In genomic region chr14:54135804-54136280, GRCh38 we compare ENCODE assay signal across 1 cellular context.
TF ChIP-seq lines count a peak whose summit lies in the region.

No MANE protein-coding gene starts in this region.

TF ChIP-seq in HepG2, 621 proteins besides CTCF, POLR2A, EP300 and RAD21 (continued from another document and continues in another):
- no peak for TF ChIP-seq ZBED4 (CRISPR knock-in tag; IDR thresholded peaks at IDR 0.05; ENCODE audit: borderline replicate concordance)
- TF ChIP-seq IRF2 (CRISPR knock-in tag; IDR thresholded peaks at IDR 0.05), result peak; percentile 73
- TF ChIP-seq ZNF460 (CRISPR knock-in tag; IDR thresholded peaks at IDR 0.05; ENCODE audit: borderline replicate concordance), result no peak
- TF ChIP-seq AHR (CRISPR knock-in tag; IDR thresholded peaks at IDR 0.05), result no peak
- no peak for TF ChIP-seq HNRNPUL1 (IDR thresholded peaks at IDR 0.05; ENCODE audit: low read depth, low read length)
- TF ChIP-seq THAP9 (CRISPR knock-in tag; IDR thresholded peaks at IDR 0.05; ENCODE audit: borderline replicate concordance), result no peak
- TF ChIP-seq ZBTB34 (CRISPR knock-in tag; IDR thresholded peaks at IDR 0.05), result peak; percentile 63; the same call in 1 of the 2 replicates
- TF ChIP-seq ZNF558 (CRISPR knock-in tag; IDR thresholded peaks at IDR 0.05; ENCODE audit: borderline replicate concordance), result no peak; the same call in 1 of the 2 replicates
- no peak for TF ChIP-seq MXI1 (IDR thresholded peaks at IDR 0.05; ENCODE audit: borderline replicate concordance, low read depth, low read length)
- no peak for TF ChIP-seq ATAD3A (CRISPR knock-in tag; IDR thresholded peaks at IDR 0.05)
- TF ChIP-seq NFE2L1 (CRISPR knock-in tag; IDR thresholded peaks at IDR 0.05; ENCODE audit: borderline replicate concordance), result no peak
- TF ChIP-seq ZNF18 (CRISPR knock-in tag; IDR thresholded peaks at IDR 0.05; ENCODE audit: insufficient replicate concordance), result no peak
- peak; percentile 41; the same call in 1 of the 2 replicates for TF ChIP-seq HBP1 (CRISPR knock-in tag; IDR thresholded peaks at IDR 0.05; ENCODE audit: low read depth)
- TF ChIP-seq TRAFD1 (CRISPR knock-in tag; IDR thresholded peaks at IDR 0.05; ENCODE audit: borderline replicate concordance), result no peak
- no peak for TF ChIP-seq ZNF350 (CRISPR knock-in tag; IDR thresholded peaks at IDR 0.05; ENCODE audit: borderline replicate concordance, low read depth)
- TF ChIP-seq TAF1 (CRISPR knock-in tag; IDR thresholded peaks at IDR 0.05), result no peak
- peak; percentile 55 for TF ChIP-seq POLR2AphosphoS5 (IDR thresholded peaks at IDR 0.05; ENCODE audit: low read depth, low read length)
- no peak for TF ChIP-seq NFATC3 (CRISPR knock-in tag; IDR thresholded peaks at IDR 0.05)
- peak; percentile 38; the same call in 1 of the 2 replicates for TF ChIP-seq ZNF281 (CRISPR knock-in tag; IDR thresholded peaks at IDR 0.05; ENCODE audit: borderline replicate concordance)
- TF ChIP-seq HNF1B (CRISPR knock-in tag; IDR thresholded peaks at IDR 0.05), result no peak
- peak; percentile 65; the same call in 1 of the 2 replicates for TF ChIP-seq ESRRA (CRISPR knock-in tag; IDR thresholded peaks at IDR 0.05; ENCODE audit: low read depth)
- TF ChIP-seq KDM6A (CRISPR knock-in tag; IDR thresholded peaks at IDR 0.05; ENCODE audit: low read depth), result peak; percentile 60; the same call in 1 of the 2 replicates
- 0 out of 2 replicates have a peak, but pooled peaks have one; percentile 63 for TF ChIP-seq NKX3-1 (CRISPR knock-in tag; IDR thresholded peaks at IDR 0.05)
- peak; percentile 31 for TF ChIP-seq XRCC5 (optimal IDR thresholded peaks at IDR 0.05; ENCODE audit: low read length)
- TF ChIP-seq ZNF543 (CRISPR knock-in tag; IDR thresholded peaks at IDR 0.05), result no peak
- TF ChIP-seq GTF3A (CRISPR knock-in tag; conservative IDR thresholded peaks at IDR 0.05), result no peak
- TF ChIP-seq E2F2 (CRISPR knock-in tag; IDR thresholded peaks at IDR 0.05; ENCODE audit: borderline replicate concordance), result no peak
- no peak for TF ChIP-seq DDIT3 (CRISPR knock-in tag; IDR thresholded peaks at IDR 0.05)
- TF ChIP-seq BATF2 (CRISPR knock-in tag; IDR thresholded peaks at IDR 0.05), result no peak
- no peak for TF ChIP-seq GABPA (IDR thresholded peaks at IDR 0.05; ENCODE audit: low read depth, low read length)
- TF ChIP-seq GABPA (CRISPR knock-in tag; IDR thresholded peaks at IDR 0.05; ENCODE audit: low read depth), result no peak; the same call in 1 of the 2 replicates
- TF ChIP-seq SRF (IDR thresholded peaks at IDR 0.05; ENCODE audit: low read depth, low read length), result peak; percentile 83; the same call in 1 of the 2 replicates
- no peak for TF ChIP-seq ZNF672 (CRISPR knock-in tag; IDR thresholded peaks at IDR 0.05)
- TF ChIP-seq GFI1 (CRISPR knock-in tag; IDR thresholded peaks at IDR 0.05; ENCODE audit: borderline replicate concordance), result peak; percentile 54; the same call in 1 of the 2 replicates
- no peak for TF ChIP-seq NBN (conservative IDR thresholded peaks at IDR 0.05)
- no peak for TF ChIP-seq ZC3H4 (CRISPR knock-in tag; IDR thresholded peaks at IDR 0.05; ENCODE audit: borderline replicate concordance)
